In genomic region chr3:141328286-141329166, GRCh38 we compare ENCODE assay signal across 1 cellular context.
TF ChIP-seq lines count a peak whose summit lies in the region.

No MANE protein-coding gene starts in this region.

TF ChIP-seq in GM23338, 12 proteins besides CTCF, POLR2A, EP300 and RAD21 (continued from another document):
- TF ChIP-seq STAT1 (IDR thresholded peaks at IDR 0.05; ENCODE audit: unreplicated experiment), result no peak
- no peak for TF ChIP-seq ZNF114 (CRISPR knock-in tag; IDR thresholded peaks at IDR 0.05)
